ENCODE assay signal across 1 cellular context in the genomic region with DNA sequence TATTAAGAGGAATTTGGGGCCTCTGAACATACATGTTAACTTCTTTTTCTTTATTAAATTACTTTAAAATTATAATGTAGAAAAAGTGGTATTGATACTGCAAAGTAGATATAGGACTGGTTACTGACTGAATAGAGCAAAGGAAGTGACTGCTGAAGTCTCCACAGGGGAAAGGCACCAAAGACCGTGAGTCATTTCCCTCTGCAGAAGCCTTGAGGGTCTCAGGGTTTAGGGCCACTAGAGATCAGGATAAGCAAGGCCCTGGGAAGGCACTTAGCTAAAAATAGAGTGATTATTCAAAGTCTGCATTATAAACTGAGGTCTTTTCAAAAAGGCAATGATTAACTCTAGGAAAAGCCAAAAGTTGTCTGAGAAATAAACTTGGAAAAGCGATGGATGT.
TF ChIP-seq lines count a peak whose summit lies in the region.

No MANE protein-coding gene starts in this region.

TF ChIP-seq in IMR-90, 13 proteins besides CTCF, POLR2A, EP300 and RAD21:
- no peak for TF ChIP-seq MXI1 (IDR thresholded peaks at IDR 0.05; ENCODE audit: borderline replicate concordance, low read depth, low read length)
- TF ChIP-seq RFX5 (IDR thresholded peaks at IDR 0.05; ENCODE audit: low read depth, low read length) = no peak
- TF ChIP-seq, protein P1, sequence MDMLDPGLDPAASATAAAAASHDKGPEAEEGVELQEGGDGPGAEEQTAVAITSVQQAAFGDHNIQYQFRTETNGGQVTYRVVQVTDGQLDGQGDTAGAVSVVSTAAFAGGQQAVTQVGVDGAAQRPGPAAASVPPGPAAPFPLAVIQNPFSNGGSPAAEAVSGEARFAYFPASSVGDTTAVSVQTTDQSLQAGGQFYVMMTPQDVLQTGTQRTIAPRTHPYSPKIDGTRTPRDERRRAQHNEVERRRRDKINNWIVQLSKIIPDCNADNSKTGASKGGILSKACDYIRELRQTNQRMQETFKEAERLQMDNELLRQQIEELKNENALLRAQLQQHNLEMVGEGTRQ (IDR thresholded peaks at IDR 0.05; ENCODE audit: low read depth, low read length) = no peak
- no peak for TF ChIP-seq FOS (IDR thresholded peaks at IDR 0.05; ENCODE audit: low read depth, low read length)
- no peak for TF ChIP-seq CHD1 (IDR thresholded peaks at IDR 0.05; ENCODE audit: low read depth, low read length)
- no peak for TF ChIP-seq BHLHE40 (IDR thresholded peaks at IDR 0.05; ENCODE audit: low read depth, low read length)
- TF ChIP-seq MAFK (IDR thresholded peaks at IDR 0.05; ENCODE audit: low read depth, low read length) = no peak
- TF ChIP-seq CEBPB (IDR thresholded peaks at IDR 0.05; ENCODE audit: low read depth, low read length) = no peak
- TF ChIP-seq, protein P2, sequence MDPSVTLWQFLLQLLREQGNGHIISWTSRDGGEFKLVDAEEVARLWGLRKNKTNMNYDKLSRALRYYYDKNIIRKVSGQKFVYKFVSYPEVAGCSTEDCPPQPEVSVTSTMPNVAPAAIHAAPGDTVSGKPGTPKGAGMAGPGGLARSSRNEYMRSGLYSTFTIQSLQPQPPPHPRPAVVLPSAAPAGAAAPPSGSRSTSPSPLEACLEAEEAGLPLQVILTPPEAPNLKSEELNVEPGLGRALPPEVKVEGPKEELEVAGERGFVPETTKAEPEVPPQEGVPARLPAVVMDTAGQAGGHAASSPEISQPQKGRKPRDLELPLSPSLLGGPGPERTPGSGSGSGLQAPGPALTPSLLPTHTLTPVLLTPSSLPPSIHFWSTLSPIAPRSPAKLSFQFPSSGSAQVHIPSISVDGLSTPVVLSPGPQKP (IDR thresholded peaks at IDR 0.05; ENCODE audit: borderline replicate concordance, low read depth, low read length) = no peak
- no peak for TF ChIP-seq SMC3 (IDR thresholded peaks at IDR 0.05; ENCODE audit: low read depth, low read length)
- TF ChIP-seq MAZ (IDR thresholded peaks at IDR 0.05; ENCODE audit: borderline replicate concordance, low read depth, low read length) = no peak
